Comparison of ENCODE assay signal across 23 cellular contexts in the genomic region with DNA sequence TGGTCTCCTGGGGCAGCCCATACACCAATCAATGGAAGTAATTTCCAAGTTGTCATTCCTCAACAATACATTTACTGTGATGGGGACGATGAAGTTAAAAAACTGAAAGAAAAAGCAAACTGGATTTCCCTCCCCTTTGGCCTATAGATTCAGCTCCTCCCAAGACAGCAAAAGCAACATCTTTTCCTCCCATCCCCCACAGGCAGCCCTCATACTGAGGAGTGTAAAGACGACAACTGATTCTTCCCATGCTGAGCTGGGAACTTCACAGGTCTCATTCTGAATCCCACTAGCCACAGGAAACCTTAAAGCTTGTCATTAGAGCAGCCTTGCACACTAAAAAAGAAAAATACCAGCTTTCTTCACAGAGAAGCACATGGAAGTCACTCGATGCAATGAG. TPM values are rescaled to one million over a fixed set of nuclear protein-coding genes. Genes with fewer than 3 reads are reported as not detected.
A peak's percentile ranks its signal among the peaks of the same experiment; 100 is the strongest.
DNase-seq lines count a peak whose midpoint lies in the region; ATAC-seq, FAIRE-seq and TF ChIP-seq lines count a peak whose summit lies in the region.
"Had no signal": no experiment of that assay in that cellular context is flagged by ENCODE, and none has a peak within 500 bp of the region (broad histone marks: within the 10 kb centered on the region; RNA-seq: fewer than 3 reads in every experiment).

No MANE protein-coding gene starts in this region.

- ATAC-seq in CD4-positive, alpha-beta T cell (ENCODE audit: poor library complexity) = no peak
- ATAC-seq in Panc1 = peak; percentile 3; the same call in 1 of the 2 replicates
- ATAC-seq: K562, left colon, mucosa of descending colon, right cardiac atrium had no signal

- peak overlapping the region; percentile 96 for H2BK5ac ChIP-seq in mesendoderm (ENCODE audit: low read length)

- H3K4ac ChIP-seq in mesendoderm (ENCODE audit: low read depth, low read length) = peak overlapping the region; percentile 65

- H3K27me3 ChIP-seq in BLaER1 (no peaks in the 10 kb centered on the region), Panc1 (ENCODE audit: control insufficient read depth, insufficient read depth, low read length) (no peaks in the 10 kb centered on the region), mesendoderm (ENCODE audit: insufficient read depth, low read length, poor library complexity) (no peaks in the 10 kb centered on the region)
- H3K27me3 ChIP-seq in CD4-positive, alpha-beta T cell (ENCODE audit: control insufficient read depth, insufficient read depth, low read length) = no peaks in the 10 kb centered on the region
- H3K27me3 ChIP-seq: esophagus muscularis mucosa, thyroid gland had no signal

- H3K4me3 Mint-ChIP-seq in CD4-positive, alpha-beta T cell = no peak overlapping the region
- H3K4me3 Mint-ChIP-seq: central memory CD8-positive, alpha-beta T cell; HFFc6 had no signal

- H3K4me2 ChIP-seq in BLaER1 (peak overlapping the region; percentile 79), mesendoderm (ENCODE audit: low read length) (no peak overlapping the region)

- no peak overlapping the region for H2AK5ac ChIP-seq in mesendoderm (ENCODE audit: low read length)

- H3K79me1 ChIP-seq in mesendoderm (ENCODE audit: low read length) = no peaks in the 10 kb centered on the region

- no peak overlapping the region for H4K8ac ChIP-seq in mesendoderm (ENCODE audit: low read depth, low read length)

- POLR2A ChIA-PET in CD4-positive, alpha-beta T cell (lab: Charles Lee) = interaction anchor here (1.0 to 2.5 kb wide), 3 partner anchors 13 to 30 kb away, joined by 4 to 13 read pairs (median 7); no protein-coding TSS in a partner anchor
- POLR2A ChIA-PET in Panc1 (lab: Charles Lee) = no interaction called here

- H3K4me1 ChIP-seq in BLaER1 (peaks cover 94% of the 10 kb centered on the region), Panc1 (ENCODE audit: control insufficient read depth, insufficient read depth, low read length) (peaks cover 23% of the 10 kb centered on the region), mesendoderm (ENCODE audit: control insufficient read depth, low read depth, low read length) (peaks cover 37% of the 10 kb centered on the region)
- H3K4me1 ChIP-seq: Caco-2 had no signal

- H3K4me1 Mint-ChIP-seq in CD4-positive, alpha-beta T cell (ENCODE audit: low read depth) = peaks cover 54% of the 10 kb centered on the region

- CTCF ChIA-PET in CD4-positive, alpha-beta T cell (lab: Charles Lee) = no interaction called here
- CTCF ChIA-PET in Panc1 (lab: Charles Lee) = no interaction called here

- peaks cover 15% of the 10 kb centered on the region for H3K36me3 Mint-ChIP-seq in CD4-positive, alpha-beta T cell (ENCODE audit: low read depth)

- peak overlapping the region; percentile 56 for H3K56ac ChIP-seq in mesendoderm (ENCODE audit: low read length)

- H3K36me3 ChIP-seq in BLaER1 (peaks cover 26% of the 10 kb centered on the region; the same call in 1 of the 2 replicates), Panc1 (ENCODE audit: control insufficient read depth, insufficient read depth, low read length) (no peaks in the 10 kb centered on the region), mesendoderm (ENCODE audit: control insufficient read depth, insufficient read depth, low read length) (no peaks in the 10 kb centered on the region)
- H3K36me3 ChIP-seq: thyroid gland had no signal

- intact Hi-C loops in CD4-positive, alpha-beta T cell (cut with DNase I, micrococcal nuclease) = no loop called here
- intact Hi-C loops in Panc1 (cut with micrococcal nuclease; ENCODE audit: unreplicated experiment) = no loop called here

- FAIRE-seq in frontal cortex (lab: Jason Lieb, UNC) = no peak
- FAIRE-seq: K562 had no signal

- peaks cover 33% of the 10 kb centered on the region; the same call in 1 of the 2 replicates for H4K20me1 ChIP-seq in BLaER1

- H3K4me3 ChIP-seq in BLaER1 (no peak overlapping the region), Panc1 (ENCODE audit: low read depth in 2 of 2, low read length in 2 of 2) (no peak overlapping the region), mesendoderm (ENCODE audit: low read length) (no peak overlapping the region)
- H3K4me3 ChIP-seq: esophagus muscularis mucosa, K562, mucosa of descending colon, SK-N-MC, thyroid gland had no signal

- WGBS in mesendoderm (ENCODE audit: extremely low coverage, insufficient coverage, low lambda C conversion rate) = no CpG with 5 or more reads among the region's 3 CpGs

- H3K27me3 Mint-ChIP-seq in CD4-positive, alpha-beta T cell = no peaks in the 10 kb centered on the region
- H3K27me3 Mint-ChIP-seq: central memory CD8-positive, alpha-beta T cell had no signal

- TF ChIP-seq CTCF in CD4-positive, alpha-beta T cell (IDR thresholded peaks at IDR 0.05) = no peak
- TF ChIP-seq CTCF in Panc1 (IDR thresholded peaks at IDR 0.05) = no peak

- H3K27ac ChIP-seq in BLaER1 (peak overlapping the region; percentile 69; the same call in 1 of the 2 replicates), Panc1 (ENCODE audit: low read length) (peak overlapping the region; percentile 41; the same call in 1 of the 2 replicates), mesendoderm (ENCODE audit: low read depth, low read length) (peak overlapping the region; percentile 74)
- H3K27ac ChIP-seq in CD4-positive, alpha-beta T cell (ENCODE audit: low read depth, low read length) = no peak overlapping the region
- H3K27ac ChIP-seq: esophagus muscularis mucosa, HL-60, SK-N-MC, thyroid gland had no signal

- no peak overlapping the region for H2BK15ac ChIP-seq in mesendoderm (replicated peaks; ENCODE audit: low read depth)

- H3K9ac ChIP-seq in BLaER1 (peak overlapping the region; percentile 30; the same call in 1 of the 2 replicates), mesendoderm (ENCODE audit: low read length) (peak overlapping the region; percentile 11)

- no peak for DNase-seq in CD4-positive, alpha-beta T cell
- DNase-seq in Panc1 (ENCODE audit: low read depth, low spot score) = no peak
- DNase-seq in mesendoderm = peak; percentile 71
- no peak for DNase-seq in stimulated activated CD4-positive, alpha-beta T cell treated with anti-CD3 and anti-CD28 coated beads, Interleukin-2, amount 100 ng/mL, for 24 hours
- DNase-seq in frontal cortex (ENCODE audit: low spot score in 2 of 2) = no peak
- no peak for DNase-seq in UCSD-AML1 (lab: John Stamatoyannopoulos, UW; ENCODE audit: unreplicated experiment)
- DNase-seq: activated CD4-positive, alpha-beta T cell treated with anti-CD3 and anti-CD28 coated beads, Interleukin-2, amount 50 U/mL, for 4 hours; activated T-cell treated with anti-CD3 and anti-CD28 coated beads, Interleukin-2, amount 50 U/mL, for 1 hour; Caco-2; HFFc6; left colon; mucosa of descending colon; MV-4-11; NCI-H187 treated with DMSO at 0.1 percent for 48 hours; NCI-H345; right cardiac atrium; thyroid gland had no signal

- H3K18ac ChIP-seq in mesendoderm (ENCODE audit: low read length) = peak overlapping the region; percentile 2

- no peaks in the 10 kb centered on the region for H3K79me2 ChIP-seq in mesendoderm (ENCODE audit: control insufficient read depth, insufficient read depth, low read length)

- H3K23ac ChIP-seq in mesendoderm (ENCODE audit: low read length) = no peak overlapping the region

- H2BK120ac ChIP-seq in mesendoderm (ENCODE audit: low read depth, low read length) = no peak overlapping the region

- H4K5ac ChIP-seq in mesendoderm (ENCODE audit: low read length) = no peak overlapping the region

- H3K9me3 Mint-ChIP-seq in CD4-positive, alpha-beta T cell = no peaks in the 10 kb centered on the region
- H3K9me3 Mint-ChIP-seq: central memory CD8-positive, alpha-beta T cell; HFFc6 had no signal

- in situ Hi-C loops in Panc1 (cut with HindIII; ENCODE audit: low pct_unique_long_range_greater_than_20kb, low sequenced_read_pairs) = no loop called here

- H3K27ac Mint-ChIP-seq in CD4-positive, alpha-beta T cell = peak overlapping the region; percentile 55
- H3K27ac Mint-ChIP-seq: HFFc6 had no signal

- no TSS peak for BruUV-seq in Panc1 (replicated peaks; lab: Mats Ljungman, UMichigan)

- H3K9me3 ChIP-seq in BLaER1 (no peaks in the 10 kb centered on the region), Panc1 (ENCODE audit: control insufficient read depth, insufficient read depth, low read depth, low read length) (no peaks in the 10 kb centered on the region)
- no peaks in the 10 kb centered on the region for H3K9me3 ChIP-seq in CD4-positive, alpha-beta T cell (ENCODE audit: control insufficient read depth, low read length)
- H3K9me3 ChIP-seq: Caco-2, esophagus muscularis mucosa, mucosa of descending colon, thyroid gland had no signal

RNA-seq across cellular contexts. Expression of gene PITPNM2, which starts 48.5 kb away (rescaled TPM):
- total RNA-seq in CD4-positive, alpha-beta T cell = 10 to 100 TPM; 37.3 to 38.3 TPM
- total RNA-seq in Panc1 (2021; ENCODE audit: unreplicated experiment) (26.4 TPM), frontal cortex (4.9 TPM)
- polyA plus RNA-seq in Panc1 (2012; ENCODE audit: insufficient read length) = 25.3 TPM
- polyA plus RNA-seq in mesendoderm (2013, experiment 1 of 2) = 7.1 TPM
- polyA plus RNA-seq in mesendoderm (2013, experiment 2 of 2) = 7.1 TPM
